In the genomic region with DNA sequence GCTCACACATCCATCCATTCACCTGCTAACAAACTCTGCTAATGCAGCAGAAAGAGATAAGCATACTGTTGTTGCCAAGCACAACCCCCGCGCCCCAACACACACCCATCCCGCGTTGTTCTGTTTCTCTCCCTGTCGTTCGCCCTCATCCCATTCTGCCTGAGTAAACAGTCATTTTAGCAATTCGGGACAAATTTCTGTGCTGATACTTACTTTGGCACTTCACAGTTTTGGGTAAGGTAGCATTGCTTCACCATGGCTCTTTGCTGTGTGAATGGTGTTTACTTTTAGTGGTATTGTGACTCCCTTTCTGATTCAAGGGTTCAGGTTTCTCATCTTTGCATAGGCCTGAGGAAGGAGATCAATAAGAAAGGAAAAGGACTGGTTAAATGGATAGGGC, we compare ENCODE assay signal across 14 cellular contexts.
"Had no signal": no experiment of that assay in that cellular context is flagged by ENCODE, and none has a peak within 500 bp of the region (broad histone marks: within the 10 kb centered on the region; RNA-seq: fewer than 3 reads in every experiment).

No MANE protein-coding gene starts in this region.

- DNase-seq: activated CD4-positive, alpha-beta memory T cell treated with anti-CD3 and anti-CD28 coated beads, Interleukin-2, amount 10 ng/mL, durations not matched to agents 7 days and 5 days; activated CD4-positive, alpha-beta T cell treated with anti-CD3 and anti-CD28 coated beads for 36 hours; activated naive CD4-positive, alpha-beta T cell treated with Interleukin-2 at 50 U/mL for 16 hours; amniotic stem cell; body of pancreas; immature natural killer cell; left colon; right cardiac atrium; SW 1271; T-helper 9 cell had no signal

- H3K36me3 ChIP-seq: neutrophil had no signal

- H3K4me3 Mint-ChIP-seq: activated CD4-positive, alpha-beta memory T cell treated with anti-CD3 and anti-CD28 coated beads, Interleukin-2, amount 10 ng/mL, durations not matched to agents 7 days and 5 days; activated CD4-positive, alpha-beta T cell treated with anti-CD3 and anti-CD28 coated beads for 36 hours; dendritic cell treated with granulocyte-macrophage colony-stimulating factor and Interleukin-4, amounts not matched to agents 40 ng/mL and 50 ng/mL, for 4 days; immature natural killer cell had no signal

- H3K27me3 Mint-ChIP-seq: activated CD4-positive, alpha-beta memory T cell treated with anti-CD3 and anti-CD28 coated beads, Interleukin-2, amount 10 ng/mL, durations not matched to agents 7 days and 5 days; activated CD4-positive, alpha-beta T cell treated with anti-CD3 and anti-CD28 coated beads for 36 hours; dendritic cell treated with granulocyte-macrophage colony-stimulating factor and Interleukin-4, amounts not matched to agents 40 ng/mL and 50 ng/mL, for 4 days had no signal

- ATAC-seq: activated CD4-positive, alpha-beta T cell treated with anti-CD3 and anti-CD28 coated beads for 36 hours; body of pancreas; left colon; right cardiac atrium had no signal

- H3K27ac ChIP-seq: body of pancreas, neutrophil, tibial nerve had no signal

- H3K27me3 ChIP-seq: body of pancreas, neutrophil, tibial nerve had no signal

- H3K27ac Mint-ChIP-seq: activated CD4-positive, alpha-beta memory T cell treated with anti-CD3 and anti-CD28 coated beads, Interleukin-2, amount 10 ng/mL, durations not matched to agents 7 days and 5 days; activated CD4-positive, alpha-beta T cell treated with anti-CD3 and anti-CD28 coated beads for 36 hours; dendritic cell treated with granulocyte-macrophage colony-stimulating factor and Interleukin-4, amounts not matched to agents 40 ng/mL and 50 ng/mL, for 4 days had no signal

- H3K4me3 ChIP-seq: body of pancreas, smooth muscle cell, tibial nerve had no signal

- H3K9me3 ChIP-seq: body of pancreas, neutrophil, tibial nerve had no signal

- H3K4me2 ChIP-seq: smooth muscle cell had no signal

- H3K9me3 Mint-ChIP-seq: activated CD4-positive, alpha-beta memory T cell treated with anti-CD3 and anti-CD28 coated beads, Interleukin-2, amount 10 ng/mL, durations not matched to agents 7 days and 5 days; dendritic cell treated with granulocyte-macrophage colony-stimulating factor and Interleukin-4, amounts not matched to agents 40 ng/mL and 50 ng/mL, for 4 days; immature natural killer cell had no signal
